ENCODE assay signal across 26 cellular contexts in the genomic region with DNA sequence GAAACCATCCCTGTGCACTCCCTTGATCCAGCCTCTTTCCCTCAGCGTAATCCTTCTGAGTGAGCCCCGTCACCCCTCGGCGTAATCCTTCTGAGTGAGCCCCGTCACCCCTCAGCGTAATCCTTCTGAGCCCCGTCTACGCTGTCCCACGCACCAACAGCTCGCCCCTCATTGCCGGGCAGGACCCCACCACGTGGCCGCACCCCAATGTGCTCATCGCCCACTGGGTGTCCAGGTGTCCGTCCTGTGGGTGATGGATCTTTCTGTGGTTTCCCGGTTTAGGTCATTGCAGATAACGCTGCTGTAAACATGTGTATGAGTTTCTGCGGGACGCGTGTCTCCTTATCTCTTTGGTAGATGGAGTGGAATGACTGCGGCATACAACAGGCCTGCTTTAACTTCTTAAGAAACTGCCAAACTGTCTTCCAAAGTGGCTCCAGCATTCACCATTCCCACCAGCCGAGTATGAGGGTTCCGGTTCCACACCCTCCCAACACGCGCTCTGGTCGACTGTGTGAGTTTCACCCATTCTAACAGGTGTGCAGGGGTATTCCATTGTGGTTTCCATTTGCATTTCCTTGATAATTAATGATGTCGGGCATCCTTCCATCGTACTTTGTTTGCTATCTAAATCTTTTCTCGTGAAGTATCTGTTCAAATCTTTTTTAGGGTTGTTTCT. TPM values are rescaled to one million over a fixed set of nuclear protein-coding genes. Genes with fewer than 3 reads are reported as not detected.
DNase-seq lines count a peak whose midpoint lies in the region; ATAC-seq and TF ChIP-seq lines count a peak whose summit lies in the region.
"Had no signal": no experiment of that assay in that cellular context is flagged by ENCODE, and none has a peak within 500 bp of the region (broad histone marks: within the 10 kb centered on the region; RNA-seq: fewer than 3 reads in every experiment).

No MANE protein-coding gene starts in this region.

- H3K27me3 ChIP-seq in H7 (ENCODE audit: control insufficient read depth, insufficient read depth, low read length), result no peaks in the 10 kb centered on the region

- no peaks in the 10 kb centered on the region for H3K9me3 Mint-ChIP-seq in stimulated activated effector memory CD8-positive, alpha-beta T cell treated with anti-CD3 and anti-CD28 coated beads, Interleukin-12 subunit alpha, Interleukin-12 subunit beta, amount 100 ng/mL, for 72 hours
- no peaks in the 10 kb centered on the region for H3K9me3 Mint-ChIP-seq in osteocyte (ENCODE audit: unreplicated experiment)

- H3K27ac Mint-ChIP-seq in stimulated activated effector memory CD8-positive, alpha-beta T cell treated with anti-CD3 and anti-CD28 coated beads, Interleukin-12 subunit alpha, Interleukin-12 subunit beta, amount 100 ng/mL, for 72 hours, result peak overlapping the region; percentile 32
- no peak overlapping the region for H3K27ac Mint-ChIP-seq in osteocyte (ENCODE audit: unreplicated experiment)

- no peak for TF ChIP-seq CTCF in osteocyte (IDR thresholded peaks at IDR 0.05)

- peak; percentile 41 for DNase-seq in activated effector memory CD4-positive, alpha-beta T cell treated with anti-CD3 and anti-CD28 coated beads, Interleukin-2, amount 50 U/mL, for 16 hours
- DNase-seq in activated effector memory CD4-positive, alpha-beta T cell treated with Interleukin-2 at 50 U/mL for 16 hours, result no peak
- DNase-seq in H7 (peak; percentile 26), iPS-NIHi11 (ENCODE audit: low spot score) (peak; percentile 2), osteocyte (ENCODE audit: extremely low spot score, unreplicated experiment) (no peak)
- DNase-seq in stimulated activated effector memory CD8-positive, alpha-beta T cell treated with anti-CD3 and anti-CD28 coated beads, Interleukin-12 subunit alpha, Interleukin-12 subunit beta, amount 100 ng/mL, for 72 hours (ENCODE audit: low spot score in 2 of 2), result no peak
- DNase-seq: 8988T, ACHN, BE2C, Calu3, DMS79 treated with DMSO at 0.1 percent for 48 hours, GF-D8, KBM-7, MV-4-11, NCI-H1105, NCI-H146, NCI-H1930, NCI-H446, NCI-H524 treated with DMSO at 0.1 percent for 48 hours, NCI-H774 had no signal

- ATAC-seq in stimulated activated effector memory CD8-positive, alpha-beta T cell treated with anti-CD3 and anti-CD28 coated beads, Interleukin-12 subunit alpha, Interleukin-12 subunit beta, amount 100 ng/mL, for 72 hours, result no peak
- ATAC-seq in GM21447 (IDR thresholded peaks at IDR 0.05; ENCODE audit: unreplicated experiment) (no peak), HG02763 (IDR thresholded peaks at IDR 0.05; ENCODE audit: unreplicated experiment) (no peak)

- H3K36me3 Mint-ChIP-seq in stimulated activated effector memory CD8-positive, alpha-beta T cell treated with anti-CD3 and anti-CD28 coated beads, Interleukin-12 subunit alpha, Interleukin-12 subunit beta, amount 100 ng/mL, for 72 hours, result no peaks in the 10 kb centered on the region
- H3K36me3 Mint-ChIP-seq in osteocyte (ENCODE audit: unreplicated experiment), result no peaks in the 10 kb centered on the region
- H3K36me3 Mint-ChIP-seq: CD14-positive monocyte had no signal

- no peak overlapping the region for H3K4me3 ChIP-seq in H7 (ENCODE audit: insufficient read depth, low read depth, low read length)

- H3K27me3 Mint-ChIP-seq in osteocyte (ENCODE audit: unreplicated experiment), result peaks cover 31% of the 10 kb centered on the region

- H3K4me1 Mint-ChIP-seq in stimulated activated effector memory CD8-positive, alpha-beta T cell treated with anti-CD3 and anti-CD28 coated beads, Interleukin-12 subunit alpha, Interleukin-12 subunit beta, amount 100 ng/mL, for 72 hours, result no peaks in the 10 kb centered on the region
- no peaks in the 10 kb centered on the region for H3K4me1 Mint-ChIP-seq in osteocyte (ENCODE audit: unreplicated experiment)
- H3K4me1 Mint-ChIP-seq: CD14-positive monocyte had no signal

- no peak overlapping the region for H3K4me3 Mint-ChIP-seq in stimulated activated effector memory CD8-positive, alpha-beta T cell treated with anti-CD3 and anti-CD28 coated beads, Interleukin-12 subunit alpha, Interleukin-12 subunit beta, amount 100 ng/mL, for 72 hours
- H3K4me3 Mint-ChIP-seq in osteocyte (ENCODE audit: unreplicated experiment), result no peak overlapping the region
- H3K4me3 Mint-ChIP-seq: CD14-positive monocyte had no signal

- H3K36me3 ChIP-seq in H7 (replicated peaks; ENCODE audit: control insufficient read depth, insufficient read depth, low read length), result no peaks in the 10 kb centered on the region
- H3K36me3 ChIP-seq: BE2C had no signal

RNA-seq across cellular contexts. Expression of gene NKX6-2, which starts 42.1 kb away (rescaled TPM):
- 0.26 and 0.38 TPM in 2 replicates for total RNA-seq in H7 (2014; rRNA removed; shearing (Covaris generic))
- not detected in 2 replicates for total RNA-seq in osteocyte
- total RNA-seq: Calu3, H4, LHCN-M2, MCF 10A had no signal

Comparison
In these comparisons a context has a peak if more than half of its experiments do, and no peak if none do; other contexts are left out.
1. DNase-seq: peak in activated effector memory CD4-positive, alpha-beta T cell treated with anti-CD3 and anti-CD28 coated beads, Interleukin-2, amount 50 U/mL, for 16 hours (single experiment), H7 (single experiment) and iPS-NIHi11 (single experiment); none in activated effector memory CD4-positive, alpha-beta T cell treated with Interleukin-2 at 50 U/mL for 16 hours (single experiment), stimulated activated effector memory CD8-positive, alpha-beta T cell treated with anti-CD3 and anti-CD28 coated beads, Interleukin-12 subunit alpha, Interleukin-12 subunit beta, amount 100 ng/mL, for 72 hours (0 of 2) and osteocyte (single experiment).